10 cellular contexts compared by ENCODE assay signal in genomic region chr6:17280138-17280537, GRCh38. TPM values are rescaled to one million over a fixed set of nuclear protein-coding genes. Genes with fewer than 3 reads are reported as not detected.
DNase-seq lines count a peak whose midpoint lies in the region; ATAC-seq and TF ChIP-seq lines count a peak whose summit lies in the region.
"Had no signal": no experiment of that assay in that cellular context is flagged by ENCODE, and none has a peak within 500 bp of the region (broad histone marks: within the 10 kb centered on the region; RNA-seq: fewer than 3 reads in every experiment).

No MANE protein-coding gene starts in this region.

- TF ChIP-seq CTCF in WTC11 (IDR thresholded peaks at IDR 0.05) (no peak), progenitor cell of endocrine pancreas (IDR thresholded peaks at IDR 0.05; ENCODE audit: unreplicated experiment) (no peak)

- H3K36me3 Mint-ChIP-seq in WTC11: no peaks in the 10 kb centered on the region
- H3K36me3 Mint-ChIP-seq in progenitor cell of endocrine pancreas (ENCODE audit: insufficient read depth): no peaks in the 10 kb centered on the region
- H3K36me3 Mint-ChIP-seq: memory B cell had no signal

- CTCF ChIA-PET in WTC11 (lab: Charles Lee): interaction anchor here (0.6 to 2.0 kb wide), 11 partner anchors 11 to 309 kb away, joined by 3 to 16 read pairs (median 4); no protein-coding TSS in a partner anchor

- intact Hi-C loops in right cardiac atrium (cut with DNase I): loop anchor here in 3 of 4 donors (5.0 to 10.0 kb wide), 5 partner anchors 105 to 195 kb away; partner anchors contain the start of gene CAP2 (in 1 of the 3)

- H3K9ac ChIP-seq in BLaER1: no peak overlapping the region

- WGBS in right cardiac atrium: 39% methylated on average over 11 of the region's 11 CpGs

- no peak overlapping the region for H3K27ac ChIP-seq in BLaER1
- peak overlapping the region; percentile 80 for H3K27ac ChIP-seq in right cardiac atrium (ENCODE audit: low read length)

- H3K4me3 ChIP-seq in BLaER1: peak overlapping the region; percentile 72; the same call in 1 of the 2 replicates
- peak overlapping the region; percentile 72 for H3K4me3 ChIP-seq in right cardiac atrium (ENCODE audit: low read length)

- peaks cover 7% of the 10 kb centered on the region; the same call in 1 of the 2 replicates for H3K9me3 ChIP-seq in BLaER1
- H3K9me3 ChIP-seq in right cardiac atrium (ENCODE audit: control insufficient read depth, low read length): no peaks in the 10 kb centered on the region

- ATAC-seq in WTC11: no peak; the same call in 1 of the 2 replicates
- peak in 1 of 2 donors; percentile 2 for ATAC-seq in right cardiac atrium
- no peak for ATAC-seq in HG03439 (IDR thresholded peaks at IDR 0.05; ENCODE audit: unreplicated experiment)
- ATAC-seq in esophagus mucosa: no peak

- peaks cover 55% of the 10 kb centered on the region for H3K27me3 ChIP-seq in BLaER1
- H3K27me3 ChIP-seq in right cardiac atrium (ENCODE audit: control insufficient read depth, insufficient read depth): no peaks in the 10 kb centered on the region

- H3K27ac Mint-ChIP-seq in WTC11 (no peak overlapping the region), progenitor cell of endocrine pancreas (no peak overlapping the region)
- H3K27ac Mint-ChIP-seq: memory B cell had no signal

- no peaks in the 10 kb centered on the region for H4K20me1 ChIP-seq in BLaER1

- POLR2A ChIA-PET in WTC11 (lab: Charles Lee): interaction anchor here (0.5 to 1.4 kb wide), 3 partner anchors 113 to 244 kb away, joined by 3 to 7 read pairs (median 3); partner anchors contain the start of gene CAP2

- peak overlapping the region; percentile 68 for H3K4me3 Mint-ChIP-seq in WTC11
- H3K4me3 Mint-ChIP-seq in progenitor cell of endocrine pancreas (ENCODE audit: low read depth): peak overlapping the region; percentile 55
- H3K4me3 Mint-ChIP-seq: memory B cell had no signal

- H3K9me3 Mint-ChIP-seq in WTC11 (no peaks in the 10 kb centered on the region), progenitor cell of endocrine pancreas (ENCODE audit: low read depth) (no peaks in the 10 kb centered on the region)
- H3K9me3 Mint-ChIP-seq: memory B cell had no signal

- no peak overlapping the region for H3K4me2 ChIP-seq in BLaER1

- H3K36me3 ChIP-seq in BLaER1: no peaks in the 10 kb centered on the region

- H3K27me3 Mint-ChIP-seq in WTC11 (ENCODE audit: low read depth) (peaks cover 88% of the 10 kb centered on the region), progenitor cell of endocrine pancreas (peaks cover 50% of the 10 kb centered on the region)

- DNase-seq in WTC11 (ENCODE audit: low spot score): no peak
- no peak for DNase-seq in right cardiac atrium
- no peak for DNase-seq in progenitor cell of endocrine pancreas (ENCODE audit: low spot score, unreplicated experiment)
- DNase-seq in activated CD4-positive, alpha-beta T cell treated with anti-CD3 and anti-CD28 coated beads for 4 hours: no peak
- no peak for DNase-seq in NCI-H2196 (lab: John Stamatoyannopoulos, UW; ENCODE audit: unreplicated experiment)
- DNase-seq: NCI-H2171 treated with DMSO at 0.1 percent for 48 hours had no signal

- H3K4me1 Mint-ChIP-seq in WTC11 (peaks cover 17% of the 10 kb centered on the region), progenitor cell of endocrine pancreas (ENCODE audit: low read depth) (peaks cover 7% of the 10 kb centered on the region)

- peaks cover 7% of the 10 kb centered on the region; the same call in 1 of the 2 replicates for H3K4me1 ChIP-seq in BLaER1
- H3K4me1 ChIP-seq in right cardiac atrium (ENCODE audit: control insufficient read depth, insufficient read depth, low read length): no peaks in the 10 kb centered on the region

TF ChIP-seq in WTC11, 78 proteins besides CTCF, POLR2A, EP300 and RAD21:
- TF ChIP-seq FOXP4 (CRISPR knock-in tag; IDR thresholded peaks at IDR 0.05): no peak
- no peak for TF ChIP-seq ATF2 (CRISPR knock-in tag; IDR thresholded peaks at IDR 0.05; ENCODE audit: borderline replicate concordance, low read depth)
- TF ChIP-seq AFF4 (CRISPR knock-in tag; IDR thresholded peaks at IDR 0.05; ENCODE audit: borderline replicate concordance): no peak

RNA-seq across cellular contexts. Expression of gene RBM24, which starts 1.0 kb away (rescaled TPM):
- total RNA-seq in WTC11 (2021) (0.48 to 0.63 TPM (median 0.57 TPM) in 3 replicates), right cardiac atrium (100 to 1,000 TPM; 162 to 196 (median 178) TPM), progenitor cell of endocrine pancreas (1.2 and 1.5 TPM in 2 replicates), esophagus mucosa (0.32 TPM)
- polyA plus RNA-seq in right cardiac atrium: 177 TPM

Comparison
In these comparisons a context has a peak if more than half of its experiments do, and no peak if none do; other contexts are left out.
1. RNA of gene RBM24, which starts 1.0 kb away (total RNA-seq): 162 to 196 TPM in right cardiac atrium; 1.2 to 1.5 TPM in progenitor cell of endocrine pancreas, 0.48 to 0.63 TPM in WTC11 and 0.32 TPM in esophagus mucosa (single experiment); every median in the first group is over 10 times any median in the second.